ENCODE assay signal across 1 cellular context in the genomic region with DNA sequence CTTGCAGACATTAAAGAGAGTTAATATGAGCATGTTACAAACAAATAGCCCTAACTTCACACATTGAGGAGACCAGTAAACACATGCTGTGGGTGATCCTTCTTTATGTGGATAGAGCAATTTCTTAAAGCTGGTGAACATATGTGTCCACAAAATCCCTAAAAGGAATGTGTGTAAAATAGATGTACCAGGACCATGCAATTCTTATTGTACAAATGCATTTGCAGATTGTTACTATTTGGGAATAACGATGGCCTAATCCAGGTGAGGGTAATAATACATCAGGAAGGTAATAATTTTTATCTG.
TF ChIP-seq lines count a peak whose summit lies in the region.

No MANE protein-coding gene starts in this region.

TF ChIP-seq in SK-N-SH treated with all-trans-retinoic acid at 6 μM for 48 hours, 23 proteins besides CTCF, POLR2A, EP300 and RAD21 (continued from another document):
- TF ChIP-seq TSHZ2 (CRISPR knock-in tag; IDR thresholded peaks at IDR 0.05) (no peak), ISL1 (CRISPR knock-in tag; IDR thresholded peaks at IDR 0.05) (no peak), RARB (CRISPR knock-in tag; IDR thresholded peaks at IDR 0.05) (no peak), ARNTL (CRISPR knock-in tag; IDR thresholded peaks at IDR 0.05; ENCODE audit: borderline replicate concordance, low read depth) (no peak), TCF4 (CRISPR knock-in tag; IDR thresholded peaks at IDR 0.05; ENCODE audit: borderline replicate concordance) (no peak), POU6F1 (CRISPR knock-in tag; IDR thresholded peaks at IDR 0.05; ENCODE audit: borderline replicate concordance, low read depth) (no peak)
TF ChIP-seq in SK-N-SH treated with all-trans-retinoic acid at 6 μM for 48 hours: peak in this region for 0.
